ENCODE assay signal across 19 cellular contexts in genomic region chr2:10359731-10360329, GRCh38.
"Had no signal": no experiment of that assay in that cellular context is flagged by ENCODE, and none has a peak within 500 bp of the region (broad histone marks: within the 10 kb centered on the region; RNA-seq: fewer than 3 reads in every experiment).

No MANE protein-coding gene starts in this region.

- DNase-seq: activated CD4-positive, alpha-beta memory T cell treated with anti-CD3 and anti-CD28 coated beads, Interleukin-2, amount 10 ng/mL, durations not matched to agents 7 days and 5 days; activated CD4-positive, alpha-beta T cell treated with anti-CD3 and anti-CD28 coated beads for 48 hours; activated CD4-positive, CD25-positive, alpha-beta regulatory T cell; activated CD8-positive, alpha-beta memory T cell treated with anti-CD3 and anti-CD28 coated beads, Interleukin-2, amount 50 U/mL, for 4 hours; activated gamma-delta T cell treated with Interleukin-2 at 50 U/mL for 16 hours; activated T-cell treated with anti-CD3 and anti-CD28 coated beads, Interleukin-2, amount 50 U/mL, for 72 hours; brain microvascular endothelial cell; gastrocnemius medialis; heart left ventricle; kidney; nephron progenitor cell; stimulated activated CD4-positive, alpha-beta T cell treated with anti-CD3 and anti-CD28 coated beads, Interleukin-4, amount 100 ng/mL, for 1 hour; T-cell; upper lobe of right lung had no signal

- FAIRE-seq: kidney had no signal

- H3K27me3 Mint-ChIP-seq: activated CD4-positive, alpha-beta memory T cell treated with anti-CD3 and anti-CD28 coated beads, Interleukin-2, amount 10 ng/mL, durations not matched to agents 7 days and 5 days; central memory CD8-positive, alpha-beta T cell; T-cell had no signal

- H3K4me3 ChIP-seq: coronary artery, gastrocnemius medialis, heart left ventricle, left lung, psoas muscle, smooth muscle cell, upper lobe of right lung had no signal

- H3K27ac ChIP-seq: brain microvascular endothelial cell, coronary artery, gastrocnemius medialis, heart left ventricle, left lung, psoas muscle, upper lobe of right lung had no signal

- H3K9me3 ChIP-seq: gastrocnemius medialis, heart left ventricle, left lung, psoas muscle, upper lobe of right lung had no signal

- H3K27ac Mint-ChIP-seq: activated CD4-positive, alpha-beta memory T cell treated with anti-CD3 and anti-CD28 coated beads, Interleukin-2, amount 10 ng/mL, durations not matched to agents 7 days and 5 days; activated T-cell treated with anti-CD3 and anti-CD28 coated beads, Interleukin-2, amount 50 U/mL, for 72 hours had no signal

- H3K4me3 Mint-ChIP-seq: activated CD4-positive, alpha-beta memory T cell treated with anti-CD3 and anti-CD28 coated beads, Interleukin-2, amount 10 ng/mL, durations not matched to agents 7 days and 5 days; activated T-cell treated with anti-CD3 and anti-CD28 coated beads, Interleukin-2, amount 50 U/mL, for 72 hours; central memory CD8-positive, alpha-beta T cell; nephron progenitor cell; T-cell had no signal

- ATAC-seq: activated T-cell treated with anti-CD3 and anti-CD28 coated beads, Interleukin-2, amount 50 U/mL, for 72 hours; gastrocnemius medialis; heart left ventricle; left lung; T-cell; upper lobe of right lung had no signal

- H3K4me1 ChIP-seq: gastrocnemius medialis, psoas muscle had no signal

- H3K27me3 ChIP-seq: brain microvascular endothelial cell, gastrocnemius medialis, heart left ventricle, left lung, upper lobe of right lung had no signal

- H3K36me3 ChIP-seq: brain microvascular endothelial cell, gastrocnemius medialis had no signal

- H3K9me3 Mint-ChIP-seq: activated CD4-positive, alpha-beta memory T cell treated with anti-CD3 and anti-CD28 coated beads, Interleukin-2, amount 10 ng/mL, durations not matched to agents 7 days and 5 days; activated T-cell treated with anti-CD3 and anti-CD28 coated beads, Interleukin-2, amount 50 U/mL, for 72 hours; central memory CD8-positive, alpha-beta T cell; nephron progenitor cell; T-cell had no signal
